9 cellular contexts compared by ENCODE assay signal in the genomic region with DNA sequence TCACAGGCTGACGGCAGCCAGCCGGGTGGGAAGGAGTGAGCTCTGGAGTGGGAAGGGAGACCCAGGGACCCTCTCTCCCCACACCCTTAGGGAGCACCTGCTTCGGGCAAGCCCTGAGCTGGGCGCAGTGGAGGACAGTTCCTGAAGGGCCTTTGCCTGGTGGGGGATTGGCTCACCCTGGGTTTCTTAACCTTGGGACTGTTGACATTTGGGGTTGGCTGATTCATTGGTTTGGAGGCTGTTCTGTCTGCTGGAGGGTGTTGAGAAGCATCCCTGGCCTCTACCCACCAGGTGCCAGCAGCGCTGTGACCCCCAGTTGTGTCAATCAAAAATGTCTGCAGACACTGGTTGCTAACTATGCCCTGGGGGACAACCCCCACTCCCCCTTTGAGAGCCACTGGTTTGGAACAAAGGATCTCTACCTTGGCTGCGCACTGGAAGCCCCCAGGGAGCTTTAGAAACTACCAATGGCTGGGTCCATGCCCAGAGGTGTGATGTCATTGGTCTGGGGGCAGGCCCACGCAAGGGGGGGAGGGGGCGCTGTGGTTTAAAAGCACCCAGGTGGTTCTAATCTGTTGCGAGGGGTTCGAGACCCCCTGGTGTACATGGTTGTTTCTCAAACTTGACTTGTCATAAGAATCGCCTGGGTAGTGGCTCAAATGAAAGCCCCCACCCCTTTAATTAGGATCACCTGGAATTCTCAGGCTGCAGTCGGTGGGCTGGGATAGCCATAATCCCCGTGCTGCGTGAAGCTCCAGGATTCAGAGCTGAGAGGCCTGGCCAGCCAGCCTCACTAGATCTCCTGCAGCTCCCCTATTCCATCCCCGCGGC.
DNase-seq lines count a peak whose midpoint lies in the region; ATAC-seq, FAIRE-seq and TF ChIP-seq lines count a peak whose summit lies in the region.
"Had no signal": no experiment of that assay in that cellular context is flagged by ENCODE, and none has a peak within 500 bp of the region (broad histone marks: within the 10 kb centered on the region; RNA-seq: fewer than 3 reads in every experiment).

No MANE protein-coding gene starts in this region.

- no peak for TF ChIP-seq RAD21 in K562 (CRISPR knock-in tag; conservative IDR thresholded peaks at IDR 0.05 in 1 of 2, IDR thresholded peaks at IDR 0.05 in 1 of 2)
- no peak for TF ChIP-seq RAD21 in neural cell (conservative IDR thresholded peaks at IDR 0.05)

- CTCF ChIA-PET in K562 (lab: Yijun Ruan, JAX; ENCODE audit: low intra/inter-chr PET ratio), result no interaction called here

- H3K4me1 ChIP-seq in K562 (replicated peaks in 1 of 2; ENCODE audit: control insufficient read depth in 2 of 2, insufficient read depth in 2 of 2, low read length in 2 of 2), result peaks cover 45 to 91% of the 10 kb centered on the region in 2 experiments

- BruUV-seq in K562 (replicated peaks; lab: Mats Ljungman, UMichigan), result no TSS peak

- H3K27ac ChIP-seq in K562 (ENCODE audit: extremely low read depth, low read depth, low read length), result peak overlapping the region; percentile 78
- peak overlapping the region; percentile 98 for H3K27ac ChIP-seq in neural cell (ENCODE audit: low read length)
- H3K27ac ChIP-seq: VCaP had no signal

- no peak for FAIRE-seq in K562 (lab: Jason Lieb, UNC)

- no peaks in the 10 kb centered on the region for H3F3A ChIP-seq in neural cell (ENCODE audit: insufficient read depth, low read length, poor library complexity, severe bottlenecking)

- ATAC-seq in K562, result peak; percentile 0; the same call in 1 of the 3 replicates
- no peak for ATAC-seq in HG03432 (IDR thresholded peaks at IDR 0.05; ENCODE audit: unreplicated experiment)
- ATAC-seq in HG03469 (IDR thresholded peaks at IDR 0.05; ENCODE audit: unreplicated experiment), result no peak
- no peak for ATAC-seq in HG03378 (IDR thresholded peaks at IDR 0.05; ENCODE audit: unreplicated experiment)

- H3K9me1 ChIP-seq in K562 (ENCODE audit: control insufficient read depth, insufficient read depth, low read length), result peaks cover 6% of the 10 kb centered on the region

- POLR2A ChIA-PET in K562 (lab: Yijun Ruan, JAX), result interaction anchor here (0.6 to 2.3 kb wide), 16 partner anchors 9 to 186 kb away, joined by 3 to 16 read pairs (median 3); no protein-coding TSS in a partner anchor

- H4K20me1 ChIP-seq in K562 (replicated peaks; ENCODE audit: control insufficient read depth, insufficient read depth, low read length), result no peaks in the 10 kb centered on the region; the same call in none of the 2 replicates
- no peaks in the 10 kb centered on the region for H4K20me1 ChIP-seq in neural cell (ENCODE audit: insufficient read depth)

- TF ChIP-seq CTCF in NB4 (IDR thresholded peaks at IDR 0.05; ENCODE audit: low read depth, low read length) (no peak), K562 (IDR thresholded peaks at IDR 0.05 in 2 of 3, conservative IDR thresholded peaks at IDR 0.05 in 1 of 3; ENCODE audit: insufficient read depth in 2 of 3, low read depth in 1 of 3, low read length in 3 of 3) (no peak), neural cell (IDR thresholded peaks at IDR 0.05; ENCODE audit: poor library complexity, severe bottlenecking) (no peak)

- H3K27me3 ChIP-seq in K562 (ENCODE audit: control insufficient read depth in 2 of 2, insufficient read depth in 2 of 2, low read length in 2 of 2), result no peaks in the 10 kb centered on the region
- no peaks in the 10 kb centered on the region for H3K27me3 ChIP-seq in neural cell (ENCODE audit: insufficient read depth, low read depth, low read length)

- in situ Hi-C loops in K562 (cut with MboI), result no loop called here

- H3K4me3 ChIP-seq in NB4 (ENCODE audit: low read depth, low read length) (no peak overlapping the region), K562 (peak overlapping the region; percentile 34; the same call in 1 of the 2 replicates), neural cell (ENCODE audit: low read length) (peak overlapping the region; percentile 70)

- DNase-seq in COR-L47 (lab: John Stamatoyannopoulos, UW) (peak; percentile 88), NB4 (ENCODE audit: low read depth) (peak; percentile 74), K562 (ENCODE audit: extremely low read depth in 1 of 4, low spot score in 3 of 4) (peak in 3 of 4 experiments; percentile 34 to 76 (median 73))
- no peak for DNase-seq in activated CD4-positive, alpha-beta T cell treated with anti-CD3 and anti-CD28 coated beads for 4 hours

- H3K4me2 ChIP-seq in K562 (ENCODE audit: insufficient read depth, low read length), result peak overlapping the region; percentile 83
- H3K4me2 ChIP-seq in neural cell (ENCODE audit: low read length), result peak overlapping the region; percentile 81

- 29% methylated on average over 15 of the region's 16 CpGs for WGBS in K562 (ENCODE audit: insufficient coverage, low coverage, missing lambda C conversion rate)

- H3K9me2 ChIP-seq in neural cell (ENCODE audit: insufficient read depth, low read length), result no peaks in the 10 kb centered on the region

- H3K79me2 ChIP-seq in K562 (ENCODE audit: control insufficient read depth, insufficient read depth, low read length), result peaks cover 51% of the 10 kb centered on the region
- peaks cover 19% of the 10 kb centered on the region for H3K79me2 ChIP-seq in neural cell (replicated peaks; ENCODE audit: insufficient read depth, low read length)

- no peak for TF ChIP-seq POLR2A in NB4 (IDR thresholded peaks at IDR 0.05; ENCODE audit: extremely low read depth, insufficient read length)
- no peak for TF ChIP-seq POLR2A in K562 (conservative IDR thresholded peaks at IDR 0.05)

- intact Hi-C loops in K562 (cut with micrococcal nuclease), result loop anchor here (5.0 kb wide), 2 partner anchors 91 to 151 kb away; partner anchors contain the start of gene GSE1

- H3K9ac ChIP-seq in K562 (ENCODE audit: insufficient read depth in 1 of 2, low read depth in 2 of 2, low read length in 2 of 2) (peak overlapping the region; percentile 64 to 90), neural cell (ENCODE audit: low read length) (peak overlapping the region; percentile 86)

- H3K9me3 ChIP-seq in K562 (replicated peaks; ENCODE audit: control insufficient read depth, insufficient read depth, low read depth, low read length) (no peaks in the 10 kb centered on the region), neural cell (ENCODE audit: low read length) (no peaks in the 10 kb centered on the region)

- no peak for TF ChIP-seq EP300 in K562 (IDR thresholded peaks at IDR 0.05; ENCODE audit: low read length)
- no peak for TF ChIP-seq EP300 in neural cell (conservative IDR thresholded peaks at IDR 0.05; ENCODE audit: poor library complexity, severe bottlenecking)

- H3K36me3 ChIP-seq in K562 (ENCODE audit: control insufficient read depth, insufficient read depth, low read length) (peaks cover 11% of the 10 kb centered on the region; the same call in 2 of the 3 replicates), neural cell (ENCODE audit: insufficient read depth, low read length) (no peaks in the 10 kb centered on the region)

- H2AFZ ChIP-seq in K562 (ENCODE audit: low read depth, low read length) (peak overlapping the region; percentile 64), neural cell (ENCODE audit: low read depth, low read length) (no peak overlapping the region)

TF ChIP-seq in K562, 482 proteins besides CTCF, POLR2A, EP300 and RAD21 (continues in another document):
- TF ChIP-seq PHF8 (IDR thresholded peaks at IDR 0.05; ENCODE audit: borderline replicate concordance, low read length), result peak; percentile 13; the same call in 1 of the 2 replicates

TF ChIP-seq in neural cell, 6 proteins besides CTCF, POLR2A, EP300 and RAD21:
- no peak for TF ChIP-seq MXI1 (conservative IDR thresholded peaks at IDR 0.05; ENCODE audit: poor library complexity, severe bottlenecking)
- TF ChIP-seq, protein P1, sequence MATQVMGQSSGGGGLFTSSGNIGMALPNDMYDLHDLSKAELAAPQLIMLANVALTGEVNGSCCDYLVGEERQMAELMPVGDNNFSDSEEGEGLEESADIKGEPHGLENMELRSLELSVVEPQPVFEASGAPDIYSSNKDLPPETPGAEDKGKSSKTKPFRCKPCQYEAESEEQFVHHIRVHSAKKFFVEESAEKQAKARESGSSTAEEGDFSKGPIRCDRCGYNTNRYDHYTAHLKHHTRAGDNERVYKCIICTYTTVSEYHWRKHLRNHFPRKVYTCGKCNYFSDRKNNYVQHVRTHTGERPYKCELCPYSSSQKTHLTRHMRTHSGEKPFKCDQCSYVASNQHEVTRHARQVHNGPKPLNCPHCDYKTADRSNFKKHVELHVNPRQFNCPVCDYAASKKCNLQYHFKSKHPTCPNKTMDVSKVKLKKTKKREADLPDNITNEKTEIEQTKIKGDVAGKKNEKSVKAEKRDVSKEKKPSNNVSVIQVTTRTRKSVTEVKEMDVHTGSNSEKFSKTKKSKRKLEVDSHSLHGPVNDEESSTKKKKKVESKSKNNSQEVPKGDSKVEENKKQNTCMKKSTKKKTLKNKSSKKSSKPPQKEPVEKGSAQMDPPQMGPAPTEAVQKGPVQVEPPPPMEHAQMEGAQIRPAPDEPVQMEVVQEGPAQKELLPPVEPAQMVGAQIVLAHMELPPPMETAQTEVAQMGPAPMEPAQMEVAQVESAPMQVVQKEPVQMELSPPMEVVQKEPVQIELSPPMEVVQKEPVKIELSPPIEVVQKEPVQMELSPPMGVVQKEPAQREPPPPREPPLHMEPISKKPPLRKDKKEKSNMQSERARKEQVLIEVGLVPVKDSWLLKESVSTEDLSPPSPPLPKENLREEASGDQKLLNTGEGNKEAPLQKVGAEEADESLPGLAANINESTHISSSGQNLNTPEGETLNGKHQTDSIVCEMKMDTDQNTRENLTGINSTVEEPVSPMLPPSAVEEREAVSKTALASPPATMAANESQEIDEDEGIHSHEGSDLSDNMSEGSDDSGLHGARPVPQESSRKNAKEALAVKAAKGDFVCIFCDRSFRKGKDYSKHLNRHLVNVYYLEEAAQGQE (IDR thresholded peaks at IDR 0.05; ENCODE audit: borderline replicate concordance), result peak; percentile 68
- TF ChIP-seq SMC3 (conservative IDR thresholded peaks at IDR 0.05; ENCODE audit: poor library complexity), result no peak
- no peak for TF ChIP-seq EZH2 (IDR thresholded peaks at IDR 0.05; ENCODE audit: borderline replicate concordance, insufficient read depth, low read length, poor library complexity, severe bottlenecking)
- no peak for TF ChIP-seq TAF1 (IDR thresholded peaks at IDR 0.05; ENCODE audit: low read depth)
TF ChIP-seq in neural cell: peak in this region for 1.

Comparison
In these comparisons a context has a peak if more than half of its experiments do, and no peak if none do; other contexts are left out.
1. DNase-seq: peak in COR-L47 (single experiment), NB4 (single experiment) and K562 (3 of 4); none in activated CD4-positive, alpha-beta T cell treated with anti-CD3 and anti-CD28 coated beads for 4 hours (0 of 2).